Comparison of ENCODE assay signal across 8 cellular contexts in genomic region chr3:177358085-177358967, GRCh38.
DNase-seq lines count a peak whose midpoint lies in the region; ATAC-seq and TF ChIP-seq lines count a peak whose summit lies in the region.

No MANE protein-coding gene starts in this region.

- peaks cover 0 to 4% (median 0%) of the 10 kb centered on the region in 3 donors for H3K27me3 Mint-ChIP-seq in CD14-positive monocyte (ENCODE audit: low read depth in 3 of 3)

- H3K4me1 Mint-ChIP-seq in CD14-positive monocyte = peaks cover 61% of the 10 kb centered on the region

- peak overlapping the region; percentile 79 to 92 for H3K4me3 Mint-ChIP-seq in CD14-positive monocyte

- TF ChIP-seq CTCF in CD14-positive monocyte (IDR thresholded peaks at IDR 0.05) = no peak

- intact Hi-C loops in CD14-positive monocyte (cut with micrococcal nuclease) = loop anchor here (1.0 to 10.0 kb wide), 7 partner anchors 14 to 566 kb away; no protein-coding TSS in a partner anchor

- ATAC-seq in GM19351 (IDR thresholded peaks at IDR 0.05; ENCODE audit: unreplicated experiment) (peak; percentile 57), HG03457 (IDR thresholded peaks at IDR 0.05; ENCODE audit: unreplicated experiment) (peak; percentile 41)

- peak; percentile 87 for DNase-seq in CD14-positive monocyte (ENCODE audit: low spot score)
- DNase-seq in RPMI7951 (ENCODE audit: low read depth) = peak; percentile 99
- peak; percentile 24 for DNase-seq in activated gamma-delta T cell (lab: John Stamatoyannopoulos, UW)
- DNase-seq in foreskin melanocyte = peak; percentile 92
- peak; percentile 76 for DNase-seq in non-pigmented ciliary epithelial cell (ENCODE audit: low read depth)
- peak; percentile 73 for DNase-seq in ureter (ENCODE audit: low spot score)

- peak overlapping the region; percentile 95 to 99 (median 98) for H3K27ac Mint-ChIP-seq in CD14-positive monocyte

- no peaks in the 10 kb centered on the region for H3K9me3 Mint-ChIP-seq in CD14-positive monocyte

- H3K36me3 Mint-ChIP-seq in CD14-positive monocyte = no peaks in the 10 kb centered on the region

Comparison
In these comparisons a context has a peak if more than half of its experiments do, and no peak if none do; other contexts are left out.
1. Peak in every context shown above with its lines: DNase-seq and ATAC-seq.
2. DNase-seq: peak in every context shown above with its lines; median percentile 99 in RPMI7951; 92 in foreskin melanocyte; 87 in CD14-positive monocyte; 76 in non-pigmented ciliary epithelial cell; 73 in ureter; 24 in activated gamma-delta T cell.